ENCODE assay signal across 10 cellular contexts in genomic region chr15:99090011-99090699, GRCh38. TPM values are rescaled to one million over a fixed set of nuclear protein-coding genes. Genes with fewer than 3 reads are reported as not detected.
DNase-seq lines count a peak whose midpoint lies in the region; ATAC-seq lines count a peak whose summit lies in the region.
"Had no signal": no experiment of that assay in that cellular context is flagged by ENCODE, and none has a peak within 500 bp of the region (broad histone marks: within the 10 kb centered on the region; RNA-seq: fewer than 3 reads in every experiment).

No MANE protein-coding gene starts in this region.

- ATAC-seq in GM18858 (IDR thresholded peaks at IDR 0.05; ENCODE audit: unreplicated experiment) (peak; percentile 99), GM21423 (IDR thresholded peaks at IDR 0.05; ENCODE audit: unreplicated experiment) (peak; percentile 99), HG03432 (IDR thresholded peaks at IDR 0.05; ENCODE audit: unreplicated experiment) (peak; percentile 99), esophagus mucosa (peak; percentile 22)

- no peak for DNase-seq in NCI-H774 (lab: John Stamatoyannopoulos, UW)
- no peak for DNase-seq in AG08396 (ENCODE audit: low spot score)
- DNase-seq in NCI-H748 (lab: John Stamatoyannopoulos, UW; ENCODE audit: unreplicated experiment), result no peak
- no peak for DNase-seq in RKO (ENCODE audit: low spot score)
- DNase-seq: HCEC 1CT; stimulated activated CD4-positive, alpha-beta T cell treated with anti-CD3 and anti-CD28 coated beads, Interleukin-1b, Interleukin-23, amount 100 ng/mL, for 48 hours had no signal

RNA-seq across cellular contexts. Expression of gene SYNM, which starts 14.7 kb away (rescaled TPM):
- 6.0 TPM for total RNA-seq in esophagus mucosa

Comparison
In these comparisons a context has a peak if more than half of its experiments do, and no peak if none do; other contexts are left out.
1. ATAC-seq: peak in every context shown above with its lines; median percentile 99 in GM18858; 99 in GM21423; 99 in HG03432; 22 in esophagus mucosa.